Comparison of ENCODE assay signal across 2 cellular contexts in the genomic region with DNA sequence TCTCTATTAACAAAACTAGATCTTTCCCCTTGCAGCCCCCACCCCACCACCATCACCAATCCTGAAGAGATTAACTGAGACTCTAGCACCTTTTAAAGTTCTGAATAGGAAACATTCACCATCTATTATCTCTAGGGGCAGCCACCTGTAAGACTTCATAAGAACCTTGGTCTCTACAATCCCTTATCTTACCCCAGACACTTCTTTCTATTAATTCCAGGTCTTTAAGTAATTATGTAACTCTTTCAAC.
TF ChIP-seq lines count a peak whose summit lies in the region.

No MANE protein-coding gene starts in this region.

TF ChIP-seq in GM23338, 12 proteins besides CTCF, POLR2A, EP300 and RAD21 (continued from another document):
- no peak for TF ChIP-seq ZNF331 (CRISPR knock-in tag; IDR thresholded peaks at IDR 0.05; ENCODE audit: low read depth)
TF ChIP-seq in GM23338: peak in this region for 1.

TF ChIP-seq in H1, 55 proteins besides CTCF, POLR2A, EP300 and RAD21 (continued from another document):
- no peak for TF ChIP-seq TCF12 (IDR thresholded peaks at IDR 0.05; ENCODE audit: low read depth, low read length)
- TF ChIP-seq SIRT6 (IDR thresholded peaks at IDR 0.05; ENCODE audit: low read length) = no peak
- no peak for TF ChIP-seq SRF (IDR thresholded peaks at IDR 0.05; ENCODE audit: low read depth, low read length)
- TF ChIP-seq SP2 (IDR thresholded peaks at IDR 0.05; ENCODE audit: low read length) = no peak
- no peak for TF ChIP-seq HDAC2 (IDR thresholded peaks at IDR 0.05; ENCODE audit: borderline replicate concordance in 1 of 2, low read depth in 2 of 2, low read length in 2 of 2)
- no peak for TF ChIP-seq YY1 (IDR thresholded peaks at IDR 0.05; ENCODE audit: low read depth, low read length)
- TF ChIP-seq RBBP5 (IDR thresholded peaks at IDR 0.05; ENCODE audit: borderline replicate concordance, low read depth, low read length) = no peak
- no peak for TF ChIP-seq GABPA (IDR thresholded peaks at IDR 0.05; ENCODE audit: borderline replicate concordance, insufficient read depth, low read length)
- TF ChIP-seq SAP30 (IDR thresholded peaks at IDR 0.05; ENCODE audit: insufficient read depth, insufficient replicate concordance, low read length) = no peak
- TF ChIP-seq FOSL1 (IDR thresholded peaks at IDR 0.05; ENCODE audit: insufficient read depth, low read depth, low read length) = no peak
- TF ChIP-seq GTF2F1 (IDR thresholded peaks at IDR 0.05; ENCODE audit: borderline replicate concordance, low read depth, low read length) = no peak
- TF ChIP-seq, protein P1, sequence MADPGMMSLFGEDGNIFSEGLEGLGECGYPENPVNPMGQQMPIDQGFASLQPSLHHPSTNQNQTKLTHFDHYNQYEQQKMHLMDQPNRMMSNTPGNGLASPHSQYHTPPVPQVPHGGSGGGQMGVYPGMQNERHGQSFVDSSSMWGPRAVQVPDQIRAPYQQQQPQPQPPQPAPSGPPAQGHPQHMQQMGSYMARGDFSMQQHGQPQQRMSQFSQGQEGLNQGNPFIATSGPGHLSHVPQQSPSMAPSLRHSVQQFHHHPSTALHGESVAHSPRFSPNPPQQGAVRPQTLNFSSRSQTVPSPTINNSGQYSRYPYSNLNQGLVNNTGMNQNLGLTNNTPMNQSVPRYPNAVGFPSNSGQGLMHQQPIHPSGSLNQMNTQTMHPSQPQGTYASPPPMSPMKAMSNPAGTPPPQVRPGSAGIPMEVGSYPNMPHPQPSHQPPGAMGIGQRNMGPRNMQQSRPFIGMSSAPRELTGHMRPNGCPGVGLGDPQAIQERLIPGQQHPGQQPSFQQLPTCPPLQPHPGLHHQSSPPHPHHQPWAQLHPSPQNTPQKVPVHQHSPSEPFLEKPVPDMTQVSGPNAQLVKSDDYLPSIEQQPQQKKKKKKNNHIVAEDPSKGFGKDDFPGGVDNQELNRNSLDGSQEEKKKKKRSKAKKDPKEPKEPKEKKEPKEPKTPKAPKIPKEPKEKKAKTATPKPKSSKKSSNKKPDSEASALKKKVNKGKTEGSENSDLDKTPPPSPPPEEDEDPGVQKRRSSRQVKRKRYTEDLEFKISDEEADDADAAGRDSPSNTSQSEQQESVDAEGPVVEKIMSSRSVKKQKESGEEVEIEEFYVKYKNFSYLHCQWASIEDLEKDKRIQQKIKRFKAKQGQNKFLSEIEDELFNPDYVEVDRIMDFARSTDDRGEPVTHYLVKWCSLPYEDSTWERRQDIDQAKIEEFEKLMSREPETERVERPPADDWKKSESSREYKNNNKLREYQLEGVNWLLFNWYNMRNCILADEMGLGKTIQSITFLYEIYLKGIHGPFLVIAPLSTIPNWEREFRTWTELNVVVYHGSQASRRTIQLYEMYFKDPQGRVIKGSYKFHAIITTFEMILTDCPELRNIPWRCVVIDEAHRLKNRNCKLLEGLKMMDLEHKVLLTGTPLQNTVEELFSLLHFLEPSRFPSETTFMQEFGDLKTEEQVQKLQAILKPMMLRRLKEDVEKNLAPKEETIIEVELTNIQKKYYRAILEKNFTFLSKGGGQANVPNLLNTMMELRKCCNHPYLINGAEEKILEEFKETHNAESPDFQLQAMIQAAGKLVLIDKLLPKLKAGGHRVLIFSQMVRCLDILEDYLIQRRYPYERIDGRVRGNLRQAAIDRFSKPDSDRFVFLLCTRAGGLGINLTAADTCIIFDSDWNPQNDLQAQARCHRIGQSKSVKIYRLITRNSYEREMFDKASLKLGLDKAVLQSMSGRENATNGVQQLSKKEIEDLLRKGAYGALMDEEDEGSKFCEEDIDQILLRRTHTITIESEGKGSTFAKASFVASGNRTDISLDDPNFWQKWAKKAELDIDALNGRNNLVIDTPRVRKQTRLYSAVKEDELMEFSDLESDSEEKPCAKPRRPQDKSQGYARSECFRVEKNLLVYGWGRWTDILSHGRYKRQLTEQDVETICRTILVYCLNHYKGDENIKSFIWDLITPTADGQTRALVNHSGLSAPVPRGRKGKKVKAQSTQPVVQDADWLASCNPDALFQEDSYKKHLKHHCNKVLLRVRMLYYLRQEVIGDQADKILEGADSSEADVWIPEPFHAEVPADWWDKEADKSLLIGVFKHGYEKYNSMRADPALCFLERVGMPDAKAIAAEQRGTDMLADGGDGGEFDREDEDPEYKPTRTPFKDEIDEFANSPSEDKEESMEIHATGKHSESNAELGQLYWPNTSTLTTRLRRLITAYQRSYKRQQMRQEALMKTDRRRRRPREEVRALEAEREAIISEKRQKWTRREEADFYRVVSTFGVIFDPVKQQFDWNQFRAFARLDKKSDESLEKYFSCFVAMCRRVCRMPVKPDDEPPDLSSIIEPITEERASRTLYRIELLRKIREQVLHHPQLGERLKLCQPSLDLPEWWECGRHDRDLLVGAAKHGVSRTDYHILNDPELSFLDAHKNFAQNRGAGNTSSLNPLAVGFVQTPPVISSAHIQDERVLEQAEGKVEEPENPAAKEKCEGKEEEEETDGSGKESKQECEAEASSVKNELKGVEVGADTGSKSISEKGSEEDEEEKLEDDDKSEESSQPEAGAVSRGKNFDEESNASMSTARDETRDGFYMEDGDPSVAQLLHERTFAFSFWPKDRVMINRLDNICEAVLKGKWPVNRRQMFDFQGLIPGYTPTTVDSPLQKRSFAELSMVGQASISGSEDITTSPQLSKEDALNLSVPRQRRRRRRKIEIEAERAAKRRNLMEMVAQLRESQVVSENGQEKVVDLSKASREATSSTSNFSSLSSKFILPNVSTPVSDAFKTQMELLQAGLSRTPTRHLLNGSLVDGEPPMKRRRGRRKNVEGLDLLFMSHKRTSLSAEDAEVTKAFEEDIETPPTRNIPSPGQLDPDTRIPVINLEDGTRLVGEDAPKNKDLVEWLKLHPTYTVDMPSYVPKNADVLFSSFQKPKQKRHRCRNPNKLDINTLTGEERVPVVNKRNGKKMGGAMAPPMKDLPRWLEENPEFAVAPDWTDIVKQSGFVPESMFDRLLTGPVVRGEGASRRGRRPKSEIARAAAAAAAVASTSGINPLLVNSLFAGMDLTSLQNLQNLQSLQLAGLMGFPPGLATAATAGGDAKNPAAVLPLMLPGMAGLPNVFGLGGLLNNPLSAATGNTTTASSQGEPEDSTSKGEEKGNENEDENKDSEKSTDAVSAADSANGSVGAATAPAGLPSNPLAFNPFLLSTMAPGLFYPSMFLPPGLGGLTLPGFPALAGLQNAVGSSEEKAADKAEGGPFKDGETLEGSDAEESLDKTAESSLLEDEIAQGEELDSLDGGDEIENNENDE (IDR thresholded peaks at IDR 0.05; ENCODE audit: insufficient replicate concordance, low read length) = no peak
- TF ChIP-seq POU5F1 (IDR thresholded peaks at IDR 0.05; ENCODE audit: low read depth, low read length) = no peak
- no peak for TF ChIP-seq RNF2 (IDR thresholded peaks at IDR 0.05; ENCODE audit: borderline replicate concordance, low read depth, low read length, missing control alignments, poor library complexity, severe bottlenecking)
- TF ChIP-seq CREB1 (IDR thresholded peaks at IDR 0.05) = no peak
- TF ChIP-seq CBX8 (IDR thresholded peaks at IDR 0.05; ENCODE audit: borderline replicate concordance, low read depth, low read length) = no peak
- TF ChIP-seq KDM4A (IDR thresholded peaks at IDR 0.05; ENCODE audit: low read depth, low read length, severe bottlenecking) = no peak
- TF ChIP-seq SP4 (IDR thresholded peaks at IDR 0.05; ENCODE audit: low read length) = no peak
- TF ChIP-seq ASH2L (IDR thresholded peaks at IDR 0.05; ENCODE audit: low read length) = no peak
